Comparison of ENCODE assay signal across 8 cellular contexts in genomic region chr2:112764071-112765044, GRCh38. TPM values are rescaled to one million over a fixed set of nuclear protein-coding genes. Genes with fewer than 3 reads are reported as not detected.
DNase-seq lines count a peak whose midpoint lies in the region; ATAC-seq and TF ChIP-seq lines count a peak whose summit lies in the region.

Gene CKAP2L (minus strand): TSS chr2:112764609. CDS start chr2:112764598, 11 bp downstream.

- peaks cover 14% of the 10 kb centered on the region for H3K4me1 ChIP-seq in CD8-positive, alpha-beta memory T cell (ENCODE audit: insufficient read depth, low read length)
- peaks cover 0 to 1% of the 10 kb centered on the region in 2 donors for H3K4me1 ChIP-seq in lung (ENCODE audit: control insufficient read depth in 2 of 2, insufficient read depth in 2 of 2, low read length in 2 of 2)

- H3K27me3 ChIP-seq in CD8-positive, alpha-beta memory T cell (ENCODE audit: insufficient read depth, low read length, poor library complexity, severe bottlenecking), result no peaks in the 10 kb centered on the region
- H3K27me3 ChIP-seq in lung (ENCODE audit: control insufficient read depth, insufficient read depth), result no peaks in the 10 kb centered on the region

- ATAC-seq in activated CD8-positive, alpha-beta T cell treated with anti-CD3 and anti-CD28 coated beads, Interleukin-2, amount 10 ng/mL, durations not matched to agents 7 days and 5 days, result peak; percentile 98
- ATAC-seq in lung (ENCODE audit: insufficient read depth, low FRiP score), result peak; percentile 100

- H3K36me3 Mint-ChIP-seq in CD8-positive, alpha-beta memory T cell, result peaks cover 0 to 5% (median 0%) of the 10 kb centered on the region in 3 donors
- peaks cover 45% of the 10 kb centered on the region for H3K36me3 Mint-ChIP-seq in activated CD8-positive, alpha-beta T cell treated with anti-CD3 and anti-CD28 coated beads, Interleukin-2, amount 10 ng/mL, durations not matched to agents 7 days and 5 days (ENCODE audit: low read depth)

- peaks cover 29 to 47% (median 39%) of the 10 kb centered on the region in 3 donors for H3K4me1 Mint-ChIP-seq in CD8-positive, alpha-beta memory T cell
- peaks cover 52% of the 10 kb centered on the region for H3K4me1 Mint-ChIP-seq in activated CD8-positive, alpha-beta T cell treated with anti-CD3 and anti-CD28 coated beads, Interleukin-2, amount 10 ng/mL, durations not matched to agents 7 days and 5 days (ENCODE audit: low read depth)

- peak within 1 kb of the TSS; percentile 65 to 96 (median 90) for H3K27ac Mint-ChIP-seq in CD8-positive, alpha-beta memory T cell
- peak within 1 kb of the TSS; percentile 98 for H3K27ac Mint-ChIP-seq in activated CD8-positive, alpha-beta T cell treated with anti-CD3 and anti-CD28 coated beads, Interleukin-2, amount 10 ng/mL, durations not matched to agents 7 days and 5 days

- H3K9me3 ChIP-seq in CD8-positive, alpha-beta memory T cell (ENCODE audit: low read length), result no peaks in the 10 kb centered on the region
- H3K9me3 ChIP-seq in lung (ENCODE audit: control insufficient read depth in 2 of 2, insufficient read depth in 1 of 2, low read length in 1 of 2), result no peaks in the 10 kb centered on the region

- POLR2A ChIA-PET in CD8-positive, alpha-beta memory T cell (lab: Charles Lee), result no interaction called here
- POLR2A ChIA-PET in activated CD8-positive, alpha-beta T cell treated with anti-CD3 and anti-CD28 coated beads, Interleukin-2, amount 10 ng/mL, durations not matched to agents 7 days and 5 days (lab: Charles Lee), result interaction anchor here (1.0 to 1.2 kb wide), 4 partner anchors 9 to 178 kb away, joined by 3 to 6 read pairs (median 4); no protein-coding TSS in a partner anchor

- no peak for TF ChIP-seq CTCF in GM20000 (IDR thresholded peaks at IDR 0.05; ENCODE audit: extremely low read depth, missing control alignments)
- TF ChIP-seq CTCF in lung (IDR thresholded peaks at IDR 0.05; ENCODE audit: control extremely low read depth, extremely low read depth), result no peak

- no peaks in the 10 kb centered on the region for H3K27me3 Mint-ChIP-seq in CD8-positive, alpha-beta memory T cell
- no peaks in the 10 kb centered on the region for H3K27me3 Mint-ChIP-seq in activated CD8-positive, alpha-beta T cell treated with anti-CD3 and anti-CD28 coated beads, Interleukin-2, amount 10 ng/mL, durations not matched to agents 7 days and 5 days (ENCODE audit: low read depth)

- peak within 1 kb of the TSS; percentile 79 for H3K27ac ChIP-seq in CD8-positive, alpha-beta memory T cell (ENCODE audit: low read depth, low read length)
- H3K27ac ChIP-seq in lung (ENCODE audit: low read depth in 1 of 2, low read length in 1 of 2), result peak within 1 kb of the TSS; percentile 3 to 30

- no peaks in the 10 kb centered on the region for H3K9me3 Mint-ChIP-seq in CD8-positive, alpha-beta memory T cell
- H3K9me3 Mint-ChIP-seq in activated CD8-positive, alpha-beta T cell treated with anti-CD3 and anti-CD28 coated beads, Interleukin-2, amount 10 ng/mL, durations not matched to agents 7 days and 5 days (ENCODE audit: insufficient read depth), result peaks cover 11% of the 10 kb centered on the region

- H3K36me3 ChIP-seq in CD8-positive, alpha-beta memory T cell (ENCODE audit: insufficient read depth, low read length), result no peaks in the 10 kb centered on the region
- no peaks in the 10 kb centered on the region for H3K36me3 ChIP-seq in lung (ENCODE audit: control insufficient read depth in 2 of 2, insufficient read depth in 2 of 2, low read length in 2 of 2)

- H3K4me3 Mint-ChIP-seq in CD8-positive, alpha-beta memory T cell, result peak within 1 kb of the TSS; percentile 88 to 98 (median 95)
- peak within 1 kb of the TSS; percentile 99 for H3K4me3 Mint-ChIP-seq in activated CD8-positive, alpha-beta T cell treated with anti-CD3 and anti-CD28 coated beads, Interleukin-2, amount 10 ng/mL, durations not matched to agents 7 days and 5 days

- DNase-seq in CD8-positive, alpha-beta memory T cell, result peak; percentile 94 to 97 (median 94)
- DNase-seq in GM20000 (ENCODE audit: low spot score) (peak; percentile 96), HS-5 (ENCODE audit: low read depth) (peak; percentile 99), NK-92 (lab: John Stamatoyannopoulos, UW; ENCODE audit: unreplicated experiment) (peak; percentile 92), lung (ENCODE audit: low spot score) (peak; percentile 97)
- peak; percentile 99 for DNase-seq in activated CD8-positive, alpha-beta T cell treated with anti-CD3 and anti-CD28 coated beads, Interleukin-2, amount 10 ng/mL, durations not matched to agents 7 days and 5 days
- DNase-seq in effector CD8-positive, alpha-beta T cell (lab: John Stamatoyannopoulos, UW), result peak; percentile 94
- DNase-seq in stimulated activated CD4-positive, alpha-beta T cell treated with anti-CD3 and anti-CD28 coated beads, TNF-alpha, amount 100 ng/mL, for 24 hours (ENCODE audit: low read depth in 3 of 3), result peak; percentile 89 to 97 (median 93)

- WGBS in lung, 2 donors, result 0 to 1% methylated on average over 77 to 79 of the region's 79 CpGs

- CTCF ChIA-PET in CD8-positive, alpha-beta memory T cell (lab: Charles Lee), result interaction anchor here (0.9 to 1.5 kb wide), 2 partner anchors 15 kb away, joined by 4 to 7 read pairs; no protein-coding TSS in a partner anchor
- CTCF ChIA-PET in activated CD8-positive, alpha-beta T cell treated with anti-CD3 and anti-CD28 coated beads, Interleukin-2, amount 10 ng/mL, durations not matched to agents 7 days and 5 days (lab: Charles Lee), result interaction anchor here (0.9 to 3.3 kb wide), 5 partner anchors 15 to 177 kb away, joined by 4 to 27 read pairs (median 7); no protein-coding TSS in a partner anchor

- H3K4me3 ChIP-seq in CD8-positive, alpha-beta memory T cell (ENCODE audit: low read length), result peak within 1 kb of the TSS; percentile 90
- H3K4me3 ChIP-seq in lung, result peak within 1 kb of the TSS; percentile 75

RNA-seq across cellular contexts. Expression of gene CKAP2L, which starts in this region (rescaled TPM):
- total RNA-seq in CD8-positive, alpha-beta memory T cell, result 10 to 100 TPM; 19.1 to 19.6 TPM
- polyA plus RNA-seq in CD8-positive, alpha-beta memory T cell, result not detected
- 10 to 100 TPM; 59.3 to 63.4 TPM for total RNA-seq in activated CD8-positive, alpha-beta T cell treated with anti-CD3 and anti-CD28 coated beads, Interleukin-2, amount 10 ng/mL, durations not matched to agents 7 days and 5 days
- total RNA-seq in lung, result 1 to 10 TPM in 1 of 2 donors, under 1 TPM in 1; 0.58 to 4.0 TPM
- polyA plus RNA-seq in lung, result under 1 TPM; 0.48 to 0.63 TPM

Comparison
In these comparisons a context has a peak if more than half of its experiments do, and no peak if none do; other contexts are left out.
1. Peak in every context shown above with its lines: DNase-seq, ATAC-seq, H3K4me3 ChIP-seq and H3K27ac ChIP-seq.
2. RNA of gene CKAP2L (total RNA-seq): 59.3 to 63.4 TPM in activated CD8-positive, alpha-beta T cell treated with anti-CD3 and anti-CD28 coated beads, Interleukin-2, amount 10 ng/mL, durations not matched to agents 7 days and 5 days and 19.1 to 19.6 TPM in CD8-positive, alpha-beta memory T cell; 0.58 to 4.0 TPM in lung; every median in the first group is over 4 times any median in the second.